Comparison of ENCODE assay signal across 1 cellular context in the genomic region with DNA sequence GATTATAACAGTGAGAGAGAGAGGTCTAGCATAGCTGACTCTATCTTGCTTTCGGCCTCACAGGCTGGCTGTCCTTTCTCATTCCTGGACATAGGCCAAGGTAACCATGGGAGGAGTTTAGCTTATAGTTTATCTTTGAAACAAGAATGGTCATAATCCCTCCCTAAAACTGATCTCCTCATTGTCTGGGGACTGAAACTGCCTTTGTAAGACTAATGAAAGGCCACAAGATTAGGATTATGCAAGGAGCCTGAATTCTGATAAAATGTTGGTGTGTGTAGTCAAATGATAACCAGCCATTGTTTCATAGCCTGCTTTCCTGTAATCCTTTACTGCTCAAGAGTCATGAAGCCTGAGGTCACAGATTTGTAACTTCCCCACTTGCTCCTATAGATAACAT.
TF ChIP-seq lines count a peak whose summit lies in the region.

No MANE protein-coding gene starts in this region.

TF ChIP-seq in IMR-90, 13 proteins besides CTCF, POLR2A, EP300 and RAD21 (continued from another document):
- TF ChIP-seq, protein P1, sequence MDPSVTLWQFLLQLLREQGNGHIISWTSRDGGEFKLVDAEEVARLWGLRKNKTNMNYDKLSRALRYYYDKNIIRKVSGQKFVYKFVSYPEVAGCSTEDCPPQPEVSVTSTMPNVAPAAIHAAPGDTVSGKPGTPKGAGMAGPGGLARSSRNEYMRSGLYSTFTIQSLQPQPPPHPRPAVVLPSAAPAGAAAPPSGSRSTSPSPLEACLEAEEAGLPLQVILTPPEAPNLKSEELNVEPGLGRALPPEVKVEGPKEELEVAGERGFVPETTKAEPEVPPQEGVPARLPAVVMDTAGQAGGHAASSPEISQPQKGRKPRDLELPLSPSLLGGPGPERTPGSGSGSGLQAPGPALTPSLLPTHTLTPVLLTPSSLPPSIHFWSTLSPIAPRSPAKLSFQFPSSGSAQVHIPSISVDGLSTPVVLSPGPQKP (IDR thresholded peaks at IDR 0.05; ENCODE audit: borderline replicate concordance, low read depth, low read length): no peak
- no peak for TF ChIP-seq MXI1 (IDR thresholded peaks at IDR 0.05; ENCODE audit: borderline replicate concordance, low read depth, low read length)
- no peak for TF ChIP-seq FOS (IDR thresholded peaks at IDR 0.05; ENCODE audit: low read depth, low read length)
- TF ChIP-seq NFE2L2 (IDR thresholded peaks at IDR 0.05; ENCODE audit: low read depth, low read length): no peak
- TF ChIP-seq RFX5 (IDR thresholded peaks at IDR 0.05; ENCODE audit: low read depth, low read length): no peak
- TF ChIP-seq, protein P2, sequence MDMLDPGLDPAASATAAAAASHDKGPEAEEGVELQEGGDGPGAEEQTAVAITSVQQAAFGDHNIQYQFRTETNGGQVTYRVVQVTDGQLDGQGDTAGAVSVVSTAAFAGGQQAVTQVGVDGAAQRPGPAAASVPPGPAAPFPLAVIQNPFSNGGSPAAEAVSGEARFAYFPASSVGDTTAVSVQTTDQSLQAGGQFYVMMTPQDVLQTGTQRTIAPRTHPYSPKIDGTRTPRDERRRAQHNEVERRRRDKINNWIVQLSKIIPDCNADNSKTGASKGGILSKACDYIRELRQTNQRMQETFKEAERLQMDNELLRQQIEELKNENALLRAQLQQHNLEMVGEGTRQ (IDR thresholded peaks at IDR 0.05; ENCODE audit: low read depth, low read length): no peak
- no peak for TF ChIP-seq SMC3 (IDR thresholded peaks at IDR 0.05; ENCODE audit: low read depth, low read length)
- no peak for TF ChIP-seq BHLHE40 (IDR thresholded peaks at IDR 0.05; ENCODE audit: low read depth, low read length)
- no peak for TF ChIP-seq RCOR1 (IDR thresholded peaks at IDR 0.05; ENCODE audit: insufficient replicate concordance, low read length)
